23 cellular contexts compared by ENCODE assay signal in the genomic region with DNA sequence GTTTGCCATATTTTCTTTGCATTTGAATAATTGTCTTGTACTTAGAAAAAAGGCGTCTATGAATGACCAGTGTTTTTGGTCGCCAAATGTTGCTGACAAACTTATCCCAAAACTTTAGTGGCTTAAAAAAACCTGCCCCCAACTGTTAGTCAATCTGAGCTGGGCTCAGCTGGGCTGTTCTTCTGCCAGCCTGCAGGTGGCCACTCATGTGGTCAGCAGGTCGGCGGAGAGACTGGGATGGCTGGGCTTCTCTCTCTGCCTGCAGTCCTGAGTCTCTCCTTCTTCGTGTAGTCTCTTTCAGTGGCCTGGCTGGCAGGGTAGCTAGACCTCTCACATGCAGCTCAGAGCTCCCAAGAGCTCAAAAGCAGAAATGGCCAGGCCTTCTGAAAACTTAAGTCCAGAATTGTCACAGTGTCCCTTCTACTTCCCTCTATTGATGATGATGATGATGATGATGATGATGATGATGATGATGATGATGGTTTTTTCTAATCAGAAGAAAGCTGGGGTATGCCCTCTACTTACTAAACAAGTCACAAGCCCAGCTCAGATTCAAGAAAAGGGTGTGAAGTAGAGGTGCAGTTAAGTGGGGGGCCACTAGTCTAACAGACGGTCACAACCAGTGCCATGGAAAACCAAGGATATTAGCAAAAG.
DNase-seq lines count a peak whose midpoint lies in the region; ATAC-seq and TF ChIP-seq lines count a peak whose summit lies in the region.
"Had no signal": no experiment of that assay in that cellular context is flagged by ENCODE, and none has a peak within 500 bp of the region (broad histone marks: within the 10 kb centered on the region; RNA-seq: fewer than 3 reads in every experiment).

No MANE protein-coding gene starts in this region.

- intact Hi-C loops in Panc1 (cut with micrococcal nuclease; ENCODE audit: unreplicated experiment) = no loop called here
- intact Hi-C loops in left colon (cut with DNase I, micrococcal nuclease) = no loop called here

- ATAC-seq in Panc1 = no peak
- no peak for ATAC-seq in GM18870 (IDR thresholded peaks at IDR 0.05; ENCODE audit: unreplicated experiment)
- ATAC-seq in left colon = no peak
- ATAC-seq: activated CD4-positive, alpha-beta T cell treated with anti-CD3 and anti-CD28 coated beads for 36 hours; activated T-cell treated with anti-CD3 and anti-CD28 coated beads, Interleukin-2, amount 50 U/mL, for 4 hours; body of pancreas; foreskin keratinocyte; left lung; naive thymus-derived CD8-positive, alpha-beta T cell; stimulated activated effector memory CD8-positive, alpha-beta T cell treated with anti-CD3 and anti-CD28 coated beads, Interleukin-12 subunit alpha, Interleukin-12 subunit beta, amount 100 ng/mL, for 72 hours had no signal

- no peak overlapping the region for H3K27ac Mint-ChIP-seq in HFFc6
- H3K27ac Mint-ChIP-seq: activated CD4-positive, alpha-beta T cell treated with anti-CD3 and anti-CD28 coated beads for 36 hours; CD4-positive, CD25-positive, alpha-beta regulatory T cell; mesothelial cell of epicardium; stimulated activated effector memory CD8-positive, alpha-beta T cell treated with anti-CD3 and anti-CD28 coated beads, Interleukin-12 subunit alpha, Interleukin-12 subunit beta, amount 100 ng/mL, for 72 hours had no signal

- H3K27ac ChIP-seq in Panc1 (ENCODE audit: low read length) = no peak overlapping the region
- H3K27ac ChIP-seq: body of pancreas, foreskin keratinocyte, HL-60, left lung had no signal

- H3K27me3 Mint-ChIP-seq in HFFc6 (ENCODE audit: insufficient read depth) = no peaks in the 10 kb centered on the region; the same call in 1 of the 2 replicates
- H3K27me3 Mint-ChIP-seq: activated CD4-positive, alpha-beta T cell treated with anti-CD3 and anti-CD28 coated beads for 36 hours; CD4-positive, CD25-positive, alpha-beta regulatory T cell; naive thymus-derived CD8-positive, alpha-beta T cell had no signal

- no peak overlapping the region for H3K4me3 Mint-ChIP-seq in HFFc6
- H3K4me3 Mint-ChIP-seq: activated CD4-positive, alpha-beta T cell treated with anti-CD3 and anti-CD28 coated beads for 36 hours; activated T-cell treated with anti-CD3 and anti-CD28 coated beads, Interleukin-2, amount 50 U/mL, for 4 hours; mesothelial cell of epicardium; naive thymus-derived CD8-positive, alpha-beta T cell; stimulated activated effector memory CD8-positive, alpha-beta T cell treated with anti-CD3 and anti-CD28 coated beads, Interleukin-12 subunit alpha, Interleukin-12 subunit beta, amount 100 ng/mL, for 72 hours had no signal

- POLR2A ChIA-PET in Panc1 (lab: Charles Lee) = interaction anchor here (0.7 kb wide), 1 partner anchor 302 kb away, joined by 3 read pairs; no protein-coding TSS in a partner anchor

- peaks cover 8% of the 10 kb centered on the region for H3K36me3 ChIP-seq in Panc1 (ENCODE audit: control insufficient read depth, insufficient read depth, low read length)

- peaks cover 53% of the 10 kb centered on the region for H3K36me3 Mint-ChIP-seq in HFFc6 (ENCODE audit: low read depth)

- no peaks in the 10 kb centered on the region for H3K9me3 Mint-ChIP-seq in HFFc6
- H3K9me3 Mint-ChIP-seq: activated T-cell treated with anti-CD3 and anti-CD28 coated beads, Interleukin-2, amount 50 U/mL, for 4 hours; CD4-positive, CD25-positive, alpha-beta regulatory T cell; mesothelial cell of epicardium; naive thymus-derived CD8-positive, alpha-beta T cell; stimulated activated effector memory CD8-positive, alpha-beta T cell treated with anti-CD3 and anti-CD28 coated beads, Interleukin-12 subunit alpha, Interleukin-12 subunit beta, amount 100 ng/mL, for 72 hours had no signal

- TF ChIP-seq CTCF in Panc1 (IDR thresholded peaks at IDR 0.05) (no peak), epithelial cell of proximal tubule (conservative IDR thresholded peaks at IDR 0.05; ENCODE audit: low read depth, low read length) (peak; percentile 19), HFFc6 (IDR thresholded peaks at IDR 0.05) (no peak; the same call in 1 of the 2 replicates)

- peak; percentile 33 for DNase-seq in ACHN
- peak; percentile 21 for DNase-seq in ELR (ENCODE audit: low read depth)
- no peak for DNase-seq in Panc1 (ENCODE audit: low read depth, low spot score)
- DNase-seq in epithelial cell of proximal tubule (ENCODE audit: low read depth) = no peak
- no peak for DNase-seq in activated T-cell treated with anti-CD3 and anti-CD28 coated beads, Interleukin-2, amount 50 U/mL, for 1 hour
- no peak for DNase-seq in HFFc6
- DNase-seq in left colon = no peak
- DNase-seq: activated CD4-positive, alpha-beta T cell treated with anti-CD3 and anti-CD28 coated beads for 36 hours; activated T-cell treated with anti-CD3 and anti-CD28 coated beads, Interleukin-2, amount 50 U/mL, for 4 hours; body of pancreas; CD4-positive, CD25-positive, alpha-beta regulatory T cell; erythroblast; foreskin keratinocyte; left lung; naive thymus-derived CD8-positive, alpha-beta T cell; NCI-H1417; NCI-H524 treated with DMSO at 0.1 percent for 48 hours; retina; stimulated activated CD4-positive, alpha-beta T cell treated with anti-CD3 and anti-CD28 coated beads, Interleukin-2, amount 100 ng/mL, for 48 hours had no signal

- no peaks in the 10 kb centered on the region for H3K9me3 ChIP-seq in Panc1 (ENCODE audit: control insufficient read depth, insufficient read depth, low read depth, low read length)
- H3K9me3 ChIP-seq: body of pancreas, left lung had no signal

- CTCF ChIA-PET in Panc1 (lab: Charles Lee) = no interaction called here

- no peaks in the 10 kb centered on the region for H3K27me3 ChIP-seq in Panc1 (ENCODE audit: control insufficient read depth, insufficient read depth, low read length)
- H3K27me3 ChIP-seq: body of pancreas, foreskin keratinocyte, left lung had no signal

- H3K4me3 ChIP-seq in Panc1 (ENCODE audit: low read depth in 2 of 2, low read length in 2 of 2) = no peak overlapping the region
- no peak overlapping the region for H3K4me3 ChIP-seq in epithelial cell of proximal tubule (ENCODE audit: low read depth, low read length)
- H3K4me3 ChIP-seq: body of pancreas, left lung had no signal

- TSS peak; percentile 84 for BruUV-seq in Panc1 (replicated peaks; lab: Mats Ljungman, UMichigan)

- in situ Hi-C loops in ACHN (cut with HindIII; ENCODE audit: low pct_ligation_motif_present, low pct_unique_long_range_greater_than_20kb, low sequenced_read_pairs) = no loop called here
- in situ Hi-C loops in Panc1 (cut with HindIII; ENCODE audit: low pct_unique_long_range_greater_than_20kb, low sequenced_read_pairs) = no loop called here

- no peaks in the 10 kb centered on the region for H3K4me1 ChIP-seq in Panc1 (ENCODE audit: control insufficient read depth, insufficient read depth, low read length)
- H3K4me1 ChIP-seq: body of pancreas, foreskin keratinocyte, left lung had no signal

- H3K4me1 Mint-ChIP-seq in HFFc6 (ENCODE audit: low read depth) = no peaks in the 10 kb centered on the region
- H3K4me1 Mint-ChIP-seq: activated CD4-positive, alpha-beta T cell treated with anti-CD3 and anti-CD28 coated beads for 36 hours; mesothelial cell of epicardium; naive thymus-derived CD8-positive, alpha-beta T cell; stimulated activated effector memory CD8-positive, alpha-beta T cell treated with anti-CD3 and anti-CD28 coated beads, Interleukin-12 subunit alpha, Interleukin-12 subunit beta, amount 100 ng/mL, for 72 hours had no signal

Comparison
In these comparisons a context has a peak if more than half of its experiments do, and no peak if none do; other contexts are left out.
1. DNase-seq: peak in ACHN (single experiment) and ELR (single experiment); none in Panc1 (single experiment), epithelial cell of proximal tubule (single experiment), activated T-cell treated with anti-CD3 and anti-CD28 coated beads, Interleukin-2, amount 50 U/mL, for 1 hour (single experiment), HFFc6 (single experiment) and left colon (0 of 2).